ENCODE assay signal across 1 cellular context in the genomic region with DNA sequence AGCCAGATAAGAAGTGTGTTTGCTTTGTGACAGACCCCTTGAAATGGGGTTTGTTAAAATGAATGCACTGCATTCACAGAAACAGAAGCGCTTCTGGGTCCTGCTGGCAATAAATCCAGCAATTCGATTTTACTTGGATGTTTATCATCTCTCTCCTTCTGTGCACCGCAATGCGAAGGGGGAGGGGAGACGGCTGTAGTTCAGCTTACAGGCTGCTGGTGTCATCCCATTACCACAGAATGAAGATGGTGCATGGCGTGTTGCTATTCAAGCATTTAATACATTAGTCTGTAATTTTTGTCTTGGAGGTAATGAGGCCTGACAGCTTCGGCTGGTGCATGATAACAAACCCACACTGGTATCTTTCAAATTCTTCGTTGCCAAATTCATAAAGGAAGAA.
TF ChIP-seq lines count a peak whose summit lies in the region.

No MANE protein-coding gene starts in this region.

TF ChIP-seq in SK-N-SH treated with all-trans-retinoic acid at 6 μM for 48 hours, 23 proteins besides CTCF, POLR2A, EP300 and RAD21 (continued from another document):
- TF ChIP-seq TSHZ2 (CRISPR knock-in tag; IDR thresholded peaks at IDR 0.05) (peak; percentile 63), RARB (CRISPR knock-in tag; IDR thresholded peaks at IDR 0.05) (no peak), ZNF8 (CRISPR knock-in tag; IDR thresholded peaks at IDR 0.05) (no peak), ZNF70 (CRISPR knock-in tag; IDR thresholded peaks at IDR 0.05) (no peak), OSR1 (CRISPR knock-in tag; IDR thresholded peaks at IDR 0.05) (no peak), ESRRG (CRISPR knock-in tag; IDR thresholded peaks at IDR 0.05) (no peak), ISL1 (CRISPR knock-in tag; IDR thresholded peaks at IDR 0.05) (peak; percentile 55; the same call in 1 of the 2 replicates), ARNTL (CRISPR knock-in tag; IDR thresholded peaks at IDR 0.05; ENCODE audit: borderline replicate concordance, low read depth) (no peak), ZFP30 (CRISPR knock-in tag; IDR thresholded peaks at IDR 0.05) (no peak)
